ENCODE assay signal across 10 cellular contexts in the genomic region with DNA sequence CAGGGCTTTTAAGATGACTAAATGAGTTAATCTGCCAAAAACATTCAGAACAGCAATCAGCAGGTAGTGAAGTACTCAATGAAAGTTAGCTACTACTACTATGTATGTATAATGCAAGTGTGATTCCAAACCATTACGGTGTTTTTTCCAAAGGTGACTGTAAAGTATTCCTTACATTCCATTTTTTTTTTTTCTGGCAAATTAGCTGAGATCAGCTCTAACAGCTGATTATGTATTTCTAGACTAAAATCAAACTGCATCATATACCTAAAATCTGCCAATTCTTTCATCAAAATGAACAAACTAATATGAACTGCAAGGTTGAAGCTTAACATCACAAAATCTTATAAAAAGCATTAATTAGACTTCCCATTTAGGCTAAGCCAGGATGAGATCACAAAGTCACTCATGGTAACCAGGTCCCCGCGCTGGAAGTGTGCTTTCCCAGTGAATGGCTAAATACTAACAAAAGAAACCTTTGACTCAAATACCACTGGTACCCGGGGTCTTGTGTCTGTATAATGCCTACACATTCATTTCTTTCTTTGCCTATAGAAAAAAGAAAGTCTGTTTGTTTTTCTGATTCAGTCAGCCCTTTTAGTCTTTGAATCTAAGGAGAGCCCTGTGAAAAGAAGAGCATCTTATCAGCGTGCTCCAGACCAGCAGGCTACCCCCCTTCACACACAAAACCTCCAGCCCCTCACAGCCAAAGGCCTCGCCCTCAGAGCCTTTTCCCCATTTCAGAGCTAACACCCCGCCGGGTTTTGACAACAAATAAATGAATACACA.
DNase-seq lines count a peak whose midpoint lies in the region; TF ChIP-seq lines count a peak whose summit lies in the region.
"Had no signal": no experiment of that assay in that cellular context is flagged by ENCODE, and none has a peak within 500 bp of the region (broad histone marks: within the 10 kb centered on the region; RNA-seq: fewer than 3 reads in every experiment).

No MANE protein-coding gene starts in this region.

- no peak for TF ChIP-seq CTCF in progenitor cell of endocrine pancreas (IDR thresholded peaks at IDR 0.05; ENCODE audit: unreplicated experiment)

- H3K27ac Mint-ChIP-seq in progenitor cell of endocrine pancreas, result peak overlapping the region; percentile 76

- H3K4me1 Mint-ChIP-seq in progenitor cell of endocrine pancreas (ENCODE audit: low read depth), result peaks cover 46% of the 10 kb centered on the region

- H3K9me3 ChIP-seq in ES-I3 (ENCODE audit: control insufficient read depth, insufficient read depth, low read length) (no peaks in the 10 kb centered on the region), SK-N-MC (ENCODE audit: low read depth, low read length) (no peaks in the 10 kb centered on the region), esophagus (ENCODE audit: control insufficient read depth in 2 of 2, insufficient read depth in 1 of 2, low read depth in 1 of 2, low read length in 1 of 2) (no peaks in the 10 kb centered on the region)

- H3K36me3 ChIP-seq in ES-I3 (ENCODE audit: insufficient read depth, low read length) (no peaks in the 10 kb centered on the region), SK-N-MC (ENCODE audit: insufficient read depth, low read length) (no peaks in the 10 kb centered on the region), esophagus (ENCODE audit: control insufficient read depth in 2 of 2, insufficient read depth in 2 of 2, low read length in 1 of 2) (no peaks in the 10 kb centered on the region)

- no peaks in the 10 kb centered on the region for H3K9me3 Mint-ChIP-seq in progenitor cell of endocrine pancreas (ENCODE audit: low read depth)

- peaks cover 10% of the 10 kb centered on the region for H3K27me3 Mint-ChIP-seq in progenitor cell of endocrine pancreas

- peak overlapping the region; percentile 62 for H3K4me3 Mint-ChIP-seq in progenitor cell of endocrine pancreas (ENCODE audit: low read depth)

- DNase-seq in SK-N-MC (ENCODE audit: low read depth, low spot score) (no peak), progenitor cell of endocrine pancreas (ENCODE audit: low spot score, unreplicated experiment) (no peak), DMS53 (lab: John Stamatoyannopoulos, UW) (no peak), DMS79 (lab: John Stamatoyannopoulos, UW) (no peak), GOT3 (lab: John Stamatoyannopoulos, UW) (no peak)
- no peak for DNase-seq in NK-92 treated with Interleukin-12 subunit alpha and Interleukin-12 subunit beta, amount 100 ng/mL, for 24 hours (lab: John Stamatoyannopoulos, UW)
- DNase-seq: activated CD8-positive, alpha-beta memory T cell treated with anti-CD3 and anti-CD28 coated beads, Interleukin-2, amount 50 U/mL, for 48 hours; NCI-H187 treated with DMSO at 0.1 percent for 48 hours had no signal

- no peaks in the 10 kb centered on the region for H3K36me3 Mint-ChIP-seq in progenitor cell of endocrine pancreas (ENCODE audit: insufficient read depth)

- H3K4me3 ChIP-seq in SK-N-MC (peak overlapping the region; percentile 91; the same call in 1 of the 2 replicates), esophagus (ENCODE audit: low read depth in 1 of 2, low read length in 2 of 2) (peak overlapping the region in 1 of 2 donors; percentile 82)

- 51 to 56% methylated on average over 8 of the region's 8 CpGs for WGBS in esophagus, 2 donors

- H3K27me3 ChIP-seq in esophagus (ENCODE audit: control insufficient read depth in 1 of 2, insufficient read depth in 2 of 2, low read length in 2 of 2), result no peaks in the 10 kb centered on the region

- H3K27ac ChIP-seq in SK-N-MC (no peak overlapping the region), esophagus (ENCODE audit: low read depth in 2 of 2, low read length in 1 of 2) (peak overlapping the region; percentile 5 to 40)

- peak overlapping the region; percentile 85; the same call in 1 of the 2 replicates for H3K9ac ChIP-seq in ES-I3 (ENCODE audit: low read depth, low read length)
- H3K9ac ChIP-seq in SK-N-MC (ENCODE audit: insufficient read length), result no peak overlapping the region

- H3K4me1 ChIP-seq in ES-I3 (ENCODE audit: insufficient read depth, low read length), result peaks cover 18% of the 10 kb centered on the region
- H3K4me1 ChIP-seq in esophagus (ENCODE audit: control insufficient read depth in 2 of 2, insufficient read depth in 2 of 2, low read length in 1 of 2), result peaks cover 5 to 6% of the 10 kb centered on the region in 2 donors
